In genomic region chr1:244046907-244047738, GRCh38 we compare ENCODE assay signal across 8 cellular contexts. TPM values are rescaled to one million over a fixed set of nuclear protein-coding genes. Genes with fewer than 3 reads are reported as not detected.
DNase-seq lines count a peak whose midpoint lies in the region; ATAC-seq and TF ChIP-seq lines count a peak whose summit lies in the region.

No MANE protein-coding gene starts in this region.

- H3F3A ChIP-seq in smooth muscle cell (ENCODE audit: low read depth), result peaks cover 21% of the 10 kb centered on the region

- peaks cover 32% of the 10 kb centered on the region for H3K4me1 Mint-ChIP-seq in activated naive CD8-positive, alpha-beta T cell treated with anti-CD3 and anti-CD28 coated beads, Interleukin-2, amount 10 ng/mL, durations not matched to agents 7 days and 5 days

- H3K79me2 ChIP-seq in smooth muscle cell (ENCODE audit: low read depth), result peaks cover 14% of the 10 kb centered on the region

- peak overlapping the region; percentile 94 for H3K4me2 ChIP-seq in smooth muscle cell

- POLR2A ChIA-PET in activated naive CD8-positive, alpha-beta T cell treated with anti-CD3 and anti-CD28 coated beads, Interleukin-2, amount 10 ng/mL, durations not matched to agents 7 days and 5 days (lab: Charles Lee), result interaction anchor here (1.0 to 3.8 kb wide), 7 partner anchors 12 to 792 kb away, joined by 3 to 14 read pairs (median 5); partner anchors contain the start of genes AKT3, CEP170 and SDCCAG8

- H3K4me3 ChIP-seq in iPS-20b (ENCODE audit: low read length) (peak overlapping the region; percentile 72), smooth muscle cell (peak overlapping the region; percentile 71)

- H3K36me3 ChIP-seq in iPS-20b (ENCODE audit: insufficient read depth, low read depth, low read length) (no peaks in the 10 kb centered on the region), smooth muscle cell (ENCODE audit: low read depth) (no peaks in the 10 kb centered on the region)

- H3K27me3 ChIP-seq in iPS-20b (ENCODE audit: insufficient read depth, low read length) (peaks cover 32% of the 10 kb centered on the region; the same call in 1 of the 2 replicates), smooth muscle cell (ENCODE audit: low read depth) (no peaks in the 10 kb centered on the region)

- peak overlapping the region; percentile 74; the same call in 1 of the 2 replicates for H3K9ac ChIP-seq in iPS-20b (ENCODE audit: low read depth, low read length)
- H3K9ac ChIP-seq in smooth muscle cell (ENCODE audit: low read depth), result peak overlapping the region; percentile 68

- H3K9me3 Mint-ChIP-seq in activated naive CD8-positive, alpha-beta T cell treated with anti-CD3 and anti-CD28 coated beads, Interleukin-2, amount 10 ng/mL, durations not matched to agents 7 days and 5 days, result no peaks in the 10 kb centered on the region

- H3K36me3 Mint-ChIP-seq in activated naive CD8-positive, alpha-beta T cell treated with anti-CD3 and anti-CD28 coated beads, Interleukin-2, amount 10 ng/mL, durations not matched to agents 7 days and 5 days, result peaks cover 2% of the 10 kb centered on the region

- H4K20me1 ChIP-seq in smooth muscle cell (ENCODE audit: low read depth), result peaks cover 27% of the 10 kb centered on the region

- no peak for TF ChIP-seq CTCF in smooth muscle cell (IDR thresholded peaks at IDR 0.05; ENCODE audit: borderline replicate concordance, insufficient read depth, poor library complexity, severe bottlenecking)

- peaks cover 3% of the 10 kb centered on the region for H3K27me3 Mint-ChIP-seq in activated naive CD8-positive, alpha-beta T cell treated with anti-CD3 and anti-CD28 coated beads, Interleukin-2, amount 10 ng/mL, durations not matched to agents 7 days and 5 days

- no peak for ATAC-seq in activated naive CD8-positive, alpha-beta T cell treated with anti-CD3 and anti-CD28 coated beads, Interleukin-2, amount 10 ng/mL, durations not matched to agents 7 days and 5 days (ENCODE audit: low read depth)
- ATAC-seq in HG03139 (IDR thresholded peaks at IDR 0.05; ENCODE audit: unreplicated experiment) (no peak), GM18870 (IDR thresholded peaks at IDR 0.05; ENCODE audit: unreplicated experiment) (no peak)

- H3K4me3 Mint-ChIP-seq in activated naive CD8-positive, alpha-beta T cell treated with anti-CD3 and anti-CD28 coated beads, Interleukin-2, amount 10 ng/mL, durations not matched to agents 7 days and 5 days, result peak overlapping the region; percentile 94

- DNase-seq in DMS153 (lab: John Stamatoyannopoulos, UW) (peak; percentile 59), KG1 (lab: John Stamatoyannopoulos, UW) (peak; percentile 63), smooth muscle cell (lab: John Stamatoyannopoulos, UW; ENCODE audit: unreplicated experiment) (no peak), ecto neural progenitor cell (ENCODE audit: low spot score) (no peak)
- no peak for DNase-seq in activated naive CD8-positive, alpha-beta T cell treated with anti-CD3 and anti-CD28 coated beads, Interleukin-2, amount 10 ng/mL, durations not matched to agents 7 days and 5 days

- 9% methylated on average over 14 of the region's 14 CpGs for whole genome bisulfite sequencing in smooth muscle cell (ENCODE audit: low lambda C conversion rate)

- H3K9me3 ChIP-seq in iPS-20b (ENCODE audit: insufficient read depth, low read depth, low read length) (no peaks in the 10 kb centered on the region), smooth muscle cell (replicated peaks; ENCODE audit: low read depth) (no peaks in the 10 kb centered on the region)

- H3K27ac Mint-ChIP-seq in activated naive CD8-positive, alpha-beta T cell treated with anti-CD3 and anti-CD28 coated beads, Interleukin-2, amount 10 ng/mL, durations not matched to agents 7 days and 5 days, result peak overlapping the region; percentile 100

- peak overlapping the region; percentile 83 for H2AFZ ChIP-seq in smooth muscle cell (ENCODE audit: low read depth)

- peaks cover 24% of the 10 kb centered on the region for H3K4me1 ChIP-seq in iPS-20b (ENCODE audit: insufficient read depth, low read length)
- peaks cover 26% of the 10 kb centered on the region for H3K4me1 ChIP-seq in smooth muscle cell (ENCODE audit: low read depth)

- no peak overlapping the region for H3K27ac ChIP-seq in iPS-20b (ENCODE audit: low read length)
- peak overlapping the region; percentile 62 for H3K27ac ChIP-seq in smooth muscle cell (ENCODE audit: low read depth)

RNA-seq across cellular contexts. Expression of gene ZBTB18, which starts 4.0 kb away (rescaled TPM):
- 10 to 100 TPM; 24.7 to 26.5 TPM for total RNA-seq in activated naive CD8-positive, alpha-beta T cell treated with anti-CD3 and anti-CD28 coated beads, Interleukin-2, amount 10 ng/mL, durations not matched to agents 7 days and 5 days
- total RNA-seq in smooth muscle cell, result 4.6 and 8.1 TPM in 2 replicates
- 0.29 and 0.89 TPM in 2 replicates for polyA plus RNA-seq in smooth muscle cell

Comparison
In these comparisons a context has a peak if more than half of its experiments do, and no peak if none do; other contexts are left out.
1. DNase-seq: peak in DMS153 (single experiment) and KG1 (single experiment); none in activated naive CD8-positive, alpha-beta T cell treated with anti-CD3 and anti-CD28 coated beads, Interleukin-2, amount 10 ng/mL, durations not matched to agents 7 days and 5 days (single experiment), smooth muscle cell (single experiment) and ecto neural progenitor cell (single experiment).